Comparison of ENCODE assay signal across 23 cellular contexts in the genomic region with DNA sequence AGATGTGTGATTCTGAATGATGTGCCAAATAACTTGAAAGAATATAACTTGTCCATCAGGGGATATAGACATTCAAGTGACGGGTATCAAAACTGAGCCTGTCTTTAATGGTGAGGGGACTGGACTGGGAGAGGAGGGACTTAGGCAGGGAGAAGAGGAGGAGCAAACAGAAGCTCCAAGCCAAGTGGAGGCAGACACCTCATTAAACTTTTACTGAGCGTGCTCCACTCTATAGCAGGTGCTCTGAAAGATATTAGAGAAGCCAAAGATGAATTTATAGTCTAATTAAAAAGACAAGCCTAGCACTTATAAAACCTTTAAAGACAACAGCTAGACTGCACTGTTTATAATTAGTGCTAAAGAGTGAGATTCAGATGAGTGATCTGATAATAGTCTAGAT.
"Had no signal": no experiment of that assay in that cellular context is flagged by ENCODE, and none has a peak within 500 bp of the region (broad histone marks: within the 10 kb centered on the region; RNA-seq: fewer than 3 reads in every experiment).

No MANE protein-coding gene starts in this region.

- H3K4me3 ChIP-seq: colonic mucosa, hepatocyte, left ventricle myocardium inferior, lower lobe of right lung, pancreas, prostate gland, spleen had no signal

- H3K4me1 ChIP-seq: colonic mucosa, foreskin keratinocyte, left ventricle myocardium inferior, lower lobe of right lung, pancreas, prostate gland, spleen had no signal

- DNase-seq: colonic mucosa; dermis blood vessel endothelial cell; erythroblast; foreskin keratinocyte; head of caudate nucleus; kidney; left cardiac atrium; left ventricle myocardium inferior; lower lobe of right lung; natural killer cell; occipital lobe; pancreas; spleen; stimulated activated CD4-positive, alpha-beta T cell treated with anti-CD3 and anti-CD28 coated beads, Interleukin-15, amount 100 ng/mL, for 24 hours; stimulated activated CD4-positive, alpha-beta T cell treated with anti-CD3 and anti-CD28 coated beads, Interleukin-1b, Interleukin-23, amount 100 ng/mL, for 48 hours; stimulated activated CD4-positive, alpha-beta T cell treated with anti-CD3 and anti-CD28 coated beads, Interleukin-4, amount 100 ng/mL, for 24 hours; stimulated activated naive B cell treated with anti-CD40 and anti-IgM and Interleukin-4, amounts not matched to agents 10 μg/mL and 1 μg/mL and 100 μg/mL, for 72 hours; trophoblast cell had no signal

- H3K4me3 Mint-ChIP-seq: memory B cell; mesothelial cell of epicardium; natural killer cell; stimulated activated naive B cell treated with anti-CD40 and anti-IgM and Interleukin-4, amounts not matched to agents 10 μg/mL and 1 μg/mL and 100 μg/mL, for 72 hours had no signal

- H3K27ac ChIP-seq: colonic mucosa, foreskin keratinocyte, hepatocyte, left ventricle myocardium inferior, lower lobe of right lung, pancreas, prostate gland, spleen had no signal

- H3K27ac Mint-ChIP-seq: memory B cell; mesothelial cell of epicardium; natural killer cell; stimulated activated naive B cell treated with anti-CD40 and anti-IgM and Interleukin-4, amounts not matched to agents 10 μg/mL and 1 μg/mL and 100 μg/mL, for 72 hours had no signal

- H3K9me3 ChIP-seq: colonic mucosa, left ventricle myocardium inferior, lower lobe of right lung, pancreas, prostate gland had no signal

- ATAC-seq: foreskin keratinocyte; left cardiac atrium; lower lobe of right lung; natural killer cell; pancreas; sciatic nerve; stimulated activated naive B cell treated with anti-CD40 and anti-IgM and Interleukin-4, amounts not matched to agents 10 μg/mL and 1 μg/mL and 100 μg/mL, for 72 hours had no signal

- H3K27me3 ChIP-seq: colonic mucosa, hepatocyte, pancreas had no signal

- H3K36me3 Mint-ChIP-seq: mesothelial cell of epicardium, natural killer cell had no signal

- H3K9me3 Mint-ChIP-seq: mesothelial cell of epicardium, natural killer cell had no signal

- H3K4me1 Mint-ChIP-seq: natural killer cell had no signal

- H3K36me3 ChIP-seq: colonic mucosa, left ventricle myocardium inferior, lower lobe of right lung, pancreas, prostate gland, spleen had no signal
